19 cellular contexts compared by ENCODE assay signal in genomic region chr6:44190712-44191111, GRCh38. TPM values are rescaled to one million over a fixed set of nuclear protein-coding genes. Genes with fewer than 3 reads are reported as not detected.
A peak's percentile ranks its signal among the peaks of the same experiment; 100 is the strongest.
DNase-seq lines count a peak whose midpoint lies in the region; ATAC-seq and TF ChIP-seq lines count a peak whose summit lies in the region.
"Had no signal": no experiment of that assay in that cellular context is flagged by ENCODE, and none has a peak within 500 bp of the region (broad histone marks: within the 10 kb centered on the region; RNA-seq: fewer than 3 reads in every experiment).

No MANE protein-coding gene starts in this region.

- no peaks in the 10 kb centered on the region for H3K27me3 ChIP-seq in foreskin keratinocyte
- H3K27me3 ChIP-seq: neural progenitor cell had no signal

- H3K4me3 Mint-ChIP-seq in activated naive CD4-positive, alpha-beta T cell treated with anti-CD3 and anti-CD28 coated beads, Interleukin-2, amount 10 ng/mL, durations not matched to agents 7 days and 5 days, result no peak overlapping the region
- H3K4me3 Mint-ChIP-seq in stimulated activated naive CD8-positive, alpha-beta T cell treated with anti-CD3 and anti-CD28 coated beads, Interleukin-15, amount 100 ng/mL, for 72 hours, result no peak overlapping the region
- H3K4me3 Mint-ChIP-seq: activated B cell treated with CpG ODN at 0.5 μM for 24 hours; CD8-positive, alpha-beta memory T cell; H9; neural progenitor cell had no signal

- peak; percentile 60 to 69 for ATAC-seq in activated naive CD4-positive, alpha-beta T cell treated with anti-CD3 and anti-CD28 coated beads, Interleukin-2, amount 50 U/mL, for 72 hours
- ATAC-seq in HG02678 (IDR thresholded peaks at IDR 0.05; ENCODE audit: unreplicated experiment) (peak; percentile 61), foreskin keratinocyte (no peak)
- peak; percentile 88 for ATAC-seq in stimulated activated naive CD8-positive, alpha-beta T cell treated with anti-CD3 and anti-CD28 coated beads, Interleukin-15, amount 100 ng/mL, for 72 hours
- ATAC-seq: Panc1 had no signal

- TF ChIP-seq CTCF in foreskin keratinocyte (conservative IDR thresholded peaks at IDR 0.05), result no peak

- no peaks in the 10 kb centered on the region for H3K36me3 Mint-ChIP-seq in activated naive CD4-positive, alpha-beta T cell treated with anti-CD3 and anti-CD28 coated beads, Interleukin-2, amount 50 U/mL, for 72 hours
- H3K36me3 Mint-ChIP-seq in activated naive CD4-positive, alpha-beta T cell treated with anti-CD3 and anti-CD28 coated beads, Interleukin-2, amount 10 ng/mL, durations not matched to agents 7 days and 5 days, result no peaks in the 10 kb centered on the region
- H3K36me3 Mint-ChIP-seq: CD8-positive, alpha-beta memory T cell; neural progenitor cell had no signal

- H3K9me3 Mint-ChIP-seq in activated naive CD4-positive, alpha-beta T cell treated with anti-CD3 and anti-CD28 coated beads, Interleukin-2, amount 50 U/mL, for 72 hours, result no peaks in the 10 kb centered on the region
- H3K9me3 Mint-ChIP-seq in activated naive CD4-positive, alpha-beta T cell treated with anti-CD3 and anti-CD28 coated beads, Interleukin-2, amount 10 ng/mL, durations not matched to agents 7 days and 5 days, result no peaks in the 10 kb centered on the region
- no peaks in the 10 kb centered on the region for H3K9me3 Mint-ChIP-seq in stimulated activated naive CD8-positive, alpha-beta T cell treated with anti-CD3 and anti-CD28 coated beads, Interleukin-15, amount 100 ng/mL, for 72 hours
- H3K9me3 Mint-ChIP-seq: activated B cell treated with CpG ODN at 0.5 μM for 24 hours; CD8-positive, alpha-beta memory T cell; H9; neural progenitor cell had no signal

- no peak overlapping the region for H3K27ac ChIP-seq in foreskin keratinocyte
- H3K27ac ChIP-seq: neural progenitor cell, thoracic aorta had no signal

- H3K4me1 ChIP-seq in foreskin keratinocyte, result no peaks in the 10 kb centered on the region

- H3K27me3 Mint-ChIP-seq in activated naive CD4-positive, alpha-beta T cell treated with anti-CD3 and anti-CD28 coated beads, Interleukin-2, amount 10 ng/mL, durations not matched to agents 7 days and 5 days, result peaks cover 55% of the 10 kb centered on the region
- H3K27me3 Mint-ChIP-seq in stimulated activated naive CD8-positive, alpha-beta T cell treated with anti-CD3 and anti-CD28 coated beads, Interleukin-15, amount 100 ng/mL, for 72 hours, result peaks cover 23% of the 10 kb centered on the region

- DNase-seq in activated naive CD4-positive, alpha-beta T cell treated with anti-CD3 and anti-CD28 coated beads, Interleukin-2, amount 50 U/mL, for 72 hours (ENCODE audit: low spot score in 2 of 2), result no peak
- DNase-seq in activated naive CD4-positive, alpha-beta T cell treated with anti-CD3 and anti-CD28 coated beads, Interleukin-2, amount 10 ng/mL, durations not matched to agents 7 days and 5 days, result no peak
- DNase-seq in NCI-H526 (lab: John Stamatoyannopoulos, UW) (peak; percentile 40 to 60), DMS153 treated with DMSO at 0.1 percent for 48 hours (lab: John Stamatoyannopoulos, UW; ENCODE audit: unreplicated experiment) (no peak), foreskin keratinocyte (no peak), EL (no peak)
- DNase-seq in stimulated activated naive CD8-positive, alpha-beta T cell treated with anti-CD3 and anti-CD28 coated beads, Interleukin-15, amount 100 ng/mL, for 72 hours, result no peak
- DNase-seq: ACHN; activated B cell treated with CpG ODN at 0.5 μM for 24 hours; activated T-cell treated with anti-CD3 and anti-CD28 coated beads for 4 hours; CD8-positive, alpha-beta memory T cell; H9; NCI-H2029 treated with DMSO at 0.1 percent for 48 hours; NCI-H748 treated with DMSO at 0.1 percent for 48 hours had no signal

- no peak overlapping the region for H3K27ac Mint-ChIP-seq in activated naive CD4-positive, alpha-beta T cell treated with anti-CD3 and anti-CD28 coated beads, Interleukin-2, amount 50 U/mL, for 72 hours
- no peak overlapping the region for H3K27ac Mint-ChIP-seq in activated naive CD4-positive, alpha-beta T cell treated with anti-CD3 and anti-CD28 coated beads, Interleukin-2, amount 10 ng/mL, durations not matched to agents 7 days and 5 days
- H3K27ac Mint-ChIP-seq in stimulated activated naive CD8-positive, alpha-beta T cell treated with anti-CD3 and anti-CD28 coated beads, Interleukin-15, amount 100 ng/mL, for 72 hours, result no peak overlapping the region
- H3K27ac Mint-ChIP-seq: activated B cell treated with CpG ODN at 0.5 μM for 24 hours, H9, neural progenitor cell had no signal

- CTCF ChIA-PET in activated naive CD4-positive, alpha-beta T cell treated with anti-CD3 and anti-CD28 coated beads, Interleukin-2, amount 10 ng/mL, durations not matched to agents 7 days and 5 days (lab: Charles Lee), result interaction anchor here (1.2 to 1.7 kb wide), 3 partner anchors 15 to 147 kb away, joined by 3 to 8 read pairs (median 4); no protein-coding TSS in a partner anchor

- peaks cover 13% of the 10 kb centered on the region for H3K4me1 Mint-ChIP-seq in activated naive CD4-positive, alpha-beta T cell treated with anti-CD3 and anti-CD28 coated beads, Interleukin-2, amount 10 ng/mL, durations not matched to agents 7 days and 5 days
- peaks cover 22% of the 10 kb centered on the region for H3K4me1 Mint-ChIP-seq in stimulated activated naive CD8-positive, alpha-beta T cell treated with anti-CD3 and anti-CD28 coated beads, Interleukin-15, amount 100 ng/mL, for 72 hours
- H3K4me1 Mint-ChIP-seq: activated B cell treated with CpG ODN at 0.5 μM for 24 hours had no signal

RNA-seq across cellular contexts. Expression of gene MYMX, which starts 26.0 kb away (rescaled TPM):
- not detected for total RNA-seq in activated naive CD4-positive, alpha-beta T cell treated with anti-CD3 and anti-CD28 coated beads, Interleukin-2, amount 50 U/mL, for 72 hours
- total RNA-seq in foreskin keratinocyte, result not detected in 2 replicates
- polyA plus RNA-seq in foreskin keratinocyte, result not detected in 2 replicates
- total RNA-seq: activated B cell treated with CpG ODN at 0.5 μM for 24 hours; CD8-positive, alpha-beta memory T cell; chondrocyte; thoracic aorta had no signal
- polyA plus RNA-seq: CD8-positive, alpha-beta memory T cell had no signal

RNA-seq across cellular contexts. Expression of gene CAPN11, which starts 32.1 kb away (rescaled TPM):
- under 1 TPM; 0.23 to 0.32 TPM for total RNA-seq in activated naive CD4-positive, alpha-beta T cell treated with anti-CD3 and anti-CD28 coated beads, Interleukin-2, amount 50 U/mL, for 72 hours
- total RNA-seq in foreskin keratinocyte, result not detected in 2 replicates
- polyA plus RNA-seq in foreskin keratinocyte, result not detected in 2 replicates
- total RNA-seq: activated B cell treated with CpG ODN at 0.5 μM for 24 hours; CD8-positive, alpha-beta memory T cell; thoracic aorta had no signal
- polyA plus RNA-seq: CD8-positive, alpha-beta memory T cell had no signal

RNA-seq across cellular contexts. Expression of gene SLC29A1, which starts 32.7 kb away (rescaled TPM):
- total RNA-seq in activated naive CD4-positive, alpha-beta T cell treated with anti-CD3 and anti-CD28 coated beads, Interleukin-2, amount 50 U/mL, for 72 hours, result 10 to 100 TPM; 37.1 to 56.5 TPM
- total RNA-seq in foreskin keratinocyte, result 34.6 and 42.2 TPM in 2 replicates
- polyA plus RNA-seq in foreskin keratinocyte, result 42.1 and 50.9 TPM in 2 replicates

RNA-seq across cellular contexts. Expression of gene HSP90AB1, which starts 56.2 kb away (rescaled TPM):
- total RNA-seq in activated naive CD4-positive, alpha-beta T cell treated with anti-CD3 and anti-CD28 coated beads, Interleukin-2, amount 50 U/mL, for 72 hours, result 1,000 to 10,000 TPM; 1,343 to 1,701 TPM
- total RNA-seq in foreskin keratinocyte, result 1,007 and 1,222 TPM in 2 replicates
- 607 and 798 TPM in 2 replicates for polyA plus RNA-seq in foreskin keratinocyte

Comparison
In these comparisons a context has a peak if more than half of its experiments do, and no peak if none do; other contexts are left out.
1. DNase-seq: peak in NCI-H526 (2 of 2); none in activated naive CD4-positive, alpha-beta T cell treated with anti-CD3 and anti-CD28 coated beads, Interleukin-2, amount 50 U/mL, for 72 hours (0 of 2), activated naive CD4-positive, alpha-beta T cell treated with anti-CD3 and anti-CD28 coated beads, Interleukin-2, amount 10 ng/mL, durations not matched to agents 7 days and 5 days (single experiment), stimulated activated naive CD8-positive, alpha-beta T cell treated with anti-CD3 and anti-CD28 coated beads, Interleukin-15, amount 100 ng/mL, for 72 hours (0 of 2), DMS153 treated with DMSO at 0.1 percent for 48 hours (single experiment), foreskin keratinocyte (0 of 2) and EL (single experiment).